ENCODE assay signal across 19 cellular contexts in the genomic region with DNA sequence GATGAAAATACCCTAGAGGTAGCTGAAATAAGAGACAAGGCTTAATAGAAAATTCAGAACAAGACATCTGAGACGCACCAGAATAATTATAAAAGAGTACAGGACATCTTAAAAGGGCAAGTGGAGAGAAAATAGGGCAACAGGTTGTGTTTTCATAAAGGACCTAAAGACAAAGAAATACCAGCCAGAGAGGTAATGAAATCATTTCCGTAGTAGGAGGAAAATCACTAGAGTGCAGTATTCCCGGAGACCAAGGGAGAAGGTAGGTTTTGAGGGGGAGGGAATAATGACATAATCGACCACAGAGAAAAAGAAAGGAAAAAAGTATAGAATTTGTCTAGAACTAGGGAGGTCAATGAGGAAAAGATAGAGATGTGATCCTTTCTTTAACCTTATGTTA.
"Had no signal": no experiment of that assay in that cellular context is flagged by ENCODE, and none has a peak within 500 bp of the region (broad histone marks: within the 10 kb centered on the region; RNA-seq: fewer than 3 reads in every experiment).

No MANE protein-coding gene starts in this region.

- H3K27me3 ChIP-seq: ascending aorta, breast epithelium, esophagus muscularis mucosa, right atrium auricular region, transverse colon had no signal

- H3K27me3 Mint-ChIP-seq: activated naive CD8-positive, alpha-beta T cell treated with anti-CD3 and anti-CD28 coated beads, Interleukin-2, amount 50 U/mL, for 24 hours; stimulated activated naive B cell treated with anti-CD40 and anti-IgM and Interleukin-4, amounts not matched to agents 10 μg/mL and 1 μg/mL and 100 μg/mL, for 72 hours had no signal

- H3K4me3 Mint-ChIP-seq: activated naive CD8-positive, alpha-beta T cell treated with anti-CD3 and anti-CD28 coated beads, Interleukin-2, amount 50 U/mL, for 24 hours; natural killer cell; stimulated activated naive B cell treated with anti-CD40 and anti-IgM and Interleukin-4, amounts not matched to agents 10 μg/mL and 1 μg/mL and 100 μg/mL, for 72 hours had no signal

- H3K36me3 ChIP-seq: breast epithelium had no signal

- H3K27ac ChIP-seq: ascending aorta, breast epithelium, esophagus muscularis mucosa, left ventricle myocardium inferior, right atrium auricular region, transverse colon had no signal

- ATAC-seq: activated CD4-positive, CD25-positive, alpha-beta regulatory T cell treated with anti-CD3 and anti-CD28 coated beads, Interleukin-2, amount 50 U/mL, for 24 hours; activated naive CD8-positive, alpha-beta T cell treated with anti-CD3 and anti-CD28 coated beads, Interleukin-2, amount 50 U/mL, for 24 hours; natural killer cell; stimulated activated naive B cell treated with anti-CD40 and anti-IgM and Interleukin-4, amounts not matched to agents 10 μg/mL and 1 μg/mL and 100 μg/mL, for 72 hours had no signal

- H3K27ac Mint-ChIP-seq: activated naive CD8-positive, alpha-beta T cell treated with anti-CD3 and anti-CD28 coated beads, Interleukin-2, amount 50 U/mL, for 24 hours; natural killer cell; stimulated activated naive B cell treated with anti-CD40 and anti-IgM and Interleukin-4, amounts not matched to agents 10 μg/mL and 1 μg/mL and 100 μg/mL, for 72 hours had no signal

- H3K9me3 ChIP-seq: ascending aorta, breast epithelium, esophagus muscularis mucosa, transverse colon had no signal

- DNase-seq: activated CD4-positive, alpha-beta T cell treated with anti-CD3 and anti-CD28 coated beads, Interleukin-2, amount 50 U/mL, for 4 hours; activated naive CD4-positive, alpha-beta T cell; activated naive CD8-positive, alpha-beta T cell treated with anti-CD3 and anti-CD28 coated beads, Interleukin-2, amount 50 U/mL, for 24 hours; activated T-cell treated with anti-CD3 and anti-CD28 coated beads for 4 hours; hypothalamus; kidney; left ventricle myocardium inferior; mesendoderm; natural killer cell; posterior cingulate gyrus; stimulated activated CD4-positive, alpha-beta T cell treated with anti-CD3 and anti-CD28 coated beads, Interleukin-4, amount 100 ng/mL, for 1 hour; stimulated activated naive B cell treated with anti-CD40 and anti-IgM and Interleukin-4, amounts not matched to agents 10 μg/mL and 1 μg/mL and 100 μg/mL, for 72 hours; transverse colon had no signal

- H3K4me1 Mint-ChIP-seq: stimulated activated naive B cell treated with anti-CD40 and anti-IgM and Interleukin-4, amounts not matched to agents 10 μg/mL and 1 μg/mL and 100 μg/mL, for 72 hours had no signal

- H3K9me3 Mint-ChIP-seq: natural killer cell had no signal

- H3K4me3 ChIP-seq: ascending aorta, breast epithelium, esophagus muscularis mucosa, left ventricle myocardium inferior, right atrium auricular region, transverse colon had no signal

- FAIRE-seq: endometrium, kidney had no signal
